Comparison of ENCODE assay signal across 14 cellular contexts in the genomic region with DNA sequence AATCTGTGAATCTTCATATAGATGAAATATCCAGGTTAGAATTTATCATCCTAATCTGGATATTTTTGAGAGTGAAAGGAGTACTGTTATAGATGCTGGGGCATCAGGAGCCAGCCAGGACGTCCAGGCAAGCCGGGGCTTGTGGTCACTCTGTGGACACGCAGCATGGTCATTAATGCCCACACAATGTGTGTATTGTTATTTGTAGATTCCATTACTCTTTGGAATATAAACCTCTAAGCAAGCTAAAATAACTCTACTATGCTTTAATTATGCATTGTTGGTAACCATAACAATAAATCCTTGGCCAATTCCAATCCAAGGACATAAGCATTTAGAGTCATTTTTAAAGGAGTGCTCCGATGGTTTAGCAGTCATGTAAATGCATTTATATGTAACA. TPM values are rescaled to one million over a fixed set of nuclear protein-coding genes. Genes with fewer than 3 reads are reported as not detected.
DNase-seq lines count a peak whose midpoint lies in the region; FAIRE-seq and TF ChIP-seq lines count a peak whose summit lies in the region.
"Had no signal": no experiment of that assay in that cellular context is flagged by ENCODE, and none has a peak within 500 bp of the region (broad histone marks: within the 10 kb centered on the region; RNA-seq: fewer than 3 reads in every experiment).

No MANE protein-coding gene starts in this region.

- no peak for DNase-seq in H54 (ENCODE audit: insufficient read length, low spot score)
- peak; percentile 73 for DNase-seq in SK-MEL-5 (ENCODE audit: low read depth, low spot score)
- peak; percentile 73 for DNase-seq in foreskin melanocyte
- no peak for DNase-seq in mucosa of gallbladder (ENCODE audit: low spot score)
- DNase-seq in GOT3 (lab: John Stamatoyannopoulos, UW), result no peak
- DNase-seq in T-helper 2 cell, result no peak
- DNase-seq: CD8-positive, alpha-beta T cell; COR-L47; DMS 273 treated with DMSO at 0.1 percent for 48 hours; DMS53; DND-41; EL had no signal

- peak; percentile 84 for FAIRE-seq in H54 (lab: Jason Lieb, UNC)
- FAIRE-seq: GM12878, H1 had no signal

- in situ Hi-C loops in SK-MEL-5 (cut with HindIII; ENCODE audit: low pct_unique_long_range_greater_than_20kb, low sequenced_read_pairs), result no loop called here

- TF ChIP-seq POLR2A in H54 (IDR thresholded peaks at IDR 0.05; ENCODE audit: low read depth, low read length), result no peak

RNA-seq across cellular contexts. Expression of a gene that starts 32.6 kb away (rescaled TPM):
- total RNA-seq in SK-MEL-5 (2014; rRNA removed; shearing (Covaris generic)), result 18.8 and 22.3 TPM in 2 replicates
- 20.6 and 22.2 TPM in 2 replicates for polyA plus RNA-seq in SK-MEL-5 (2015; cell fraction: cytosol; rRNA removed)
- 12.9 and 37.7 TPM in 2 replicates for polyA plus RNA-seq in SK-MEL-5 (2015; cell fraction: nucleus; rRNA removed)
- total RNA-seq in mucosa of gallbladder, result 10.2 TPM

Comparison
In these comparisons a context has a peak if more than half of its experiments do, and no peak if none do; other contexts are left out.
1. DNase-seq: peak in SK-MEL-5 (single experiment) and foreskin melanocyte (single experiment); none in H54 (single experiment), mucosa of gallbladder (single experiment), GOT3 (single experiment) and T-helper 2 cell (0 of 5).